In genomic region chr22:34111210-34111824, GRCh38 we compare ENCODE assay signal across 8 cellular contexts.
DNase-seq lines count a peak whose midpoint lies in the region; ATAC-seq, FAIRE-seq and TF ChIP-seq lines count a peak whose summit lies in the region.
"Had no signal": no experiment of that assay in that cellular context is flagged by ENCODE, and none has a peak within 500 bp of the region (broad histone marks: within the 10 kb centered on the region; RNA-seq: fewer than 3 reads in every experiment).

No MANE protein-coding gene starts in this region.

- H3K36me3 ChIP-seq in DND-41 (ENCODE audit: insufficient read depth, low read length): no peaks in the 10 kb centered on the region

- H3K27ac ChIP-seq in DND-41 (ENCODE audit: low read length) (no peak overlapping the region), foreskin keratinocyte (no peak overlapping the region)

- DNase-seq in DND-41 (peak; percentile 10), H54 (ENCODE audit: insufficient read length, low spot score) (peak; percentile 18), SKM-1 treated with dmso at 0.1 percent for 144 hours (lab: John Stamatoyannopoulos, UW; ENCODE audit: unreplicated experiment) (peak; percentile 7), foreskin keratinocyte (peak in 1 of 2 donors; percentile 15), progenitor cell of endocrine pancreas (ENCODE audit: low spot score, unreplicated experiment) (peak; percentile 23), NCI-H187 treated with DMSO at 0.1 percent for 48 hours (lab: John Stamatoyannopoulos, UW) (no peak)

- peaks cover 3% of the 10 kb centered on the region for H3K4me1 Mint-ChIP-seq in progenitor cell of endocrine pancreas (ENCODE audit: low read depth)
- H3K4me1 Mint-ChIP-seq: T-cell had no signal

- ATAC-seq in DND-41 (ENCODE audit: insufficient read depth, low read depth): no peak
- ATAC-seq in foreskin keratinocyte: peak; percentile 44
- ATAC-seq in HG03432 (IDR thresholded peaks at IDR 0.05; ENCODE audit: unreplicated experiment): no peak

- H3K4me2 ChIP-seq in DND-41 (ENCODE audit: insufficient read depth, low read length): no peak overlapping the region

- no peaks in the 10 kb centered on the region for H3K9me3 ChIP-seq in DND-41 (ENCODE audit: insufficient read depth, low read length, severe bottlenecking)

- peaks cover 5% of the 10 kb centered on the region for H3K27me3 Mint-ChIP-seq in progenitor cell of endocrine pancreas

- H3K27ac Mint-ChIP-seq in progenitor cell of endocrine pancreas: no peak overlapping the region
- H3K27ac Mint-ChIP-seq: T-cell had no signal

- no peak overlapping the region for H3K4me3 Mint-ChIP-seq in progenitor cell of endocrine pancreas (ENCODE audit: low read depth)
- H3K4me3 Mint-ChIP-seq: T-cell had no signal

- H3K4me1 ChIP-seq in DND-41 (ENCODE audit: insufficient read depth, low read length): no peaks in the 10 kb centered on the region
- H3K4me1 ChIP-seq in foreskin keratinocyte: no peaks in the 10 kb centered on the region

- no peaks in the 10 kb centered on the region for H4K20me1 ChIP-seq in DND-41 (ENCODE audit: insufficient read depth, low read length)

- no peaks in the 10 kb centered on the region for H3K27me3 ChIP-seq in DND-41 (ENCODE audit: insufficient read depth, low read length, poor library complexity)
- H3K27me3 ChIP-seq in foreskin keratinocyte: no peaks in the 10 kb centered on the region

- no peak overlapping the region for H2AFZ ChIP-seq in DND-41 (ENCODE audit: low read depth, low read length)

- H3K9me3 Mint-ChIP-seq in progenitor cell of endocrine pancreas (ENCODE audit: low read depth): no peaks in the 10 kb centered on the region

- H3K9ac ChIP-seq in DND-41 (ENCODE audit: low read depth, low read length): no peak overlapping the region

- no peak for FAIRE-seq in H54 (lab: Jason Lieb, UNC)

- no peaks in the 10 kb centered on the region for H3K36me3 Mint-ChIP-seq in progenitor cell of endocrine pancreas (ENCODE audit: insufficient read depth)
- H3K36me3 Mint-ChIP-seq: T-cell had no signal

- H3K79me2 ChIP-seq in DND-41 (ENCODE audit: insufficient read depth, low read length): no peaks in the 10 kb centered on the region

- no peak overlapping the region for H3K4me3 ChIP-seq in DND-41 (ENCODE audit: low read depth in 1 of 2, low read length in 2 of 2)

- TF ChIP-seq POLR2A in H54 (IDR thresholded peaks at IDR 0.05; ENCODE audit: low read depth, low read length): no peak

- TF ChIP-seq CTCF in DND-41 (IDR thresholded peaks at IDR 0.05; ENCODE audit: borderline replicate concordance, extremely low read depth, low read length, poor library complexity, severe bottlenecking) (peak; percentile 69), foreskin keratinocyte (conservative IDR thresholded peaks at IDR 0.05) (peak; percentile 59), progenitor cell of endocrine pancreas (IDR thresholded peaks at IDR 0.05; ENCODE audit: unreplicated experiment) (peak; percentile 82)
